Comparison of ENCODE assay signal across 1 cellular context in genomic region chr16:3599922-3600321, GRCh38.
TF ChIP-seq lines count a peak whose summit lies in the region.

No MANE protein-coding gene starts in this region.

TF ChIP-seq in H1, 55 proteins besides CTCF, POLR2A, EP300 and RAD21:
- TF ChIP-seq, protein P1, sequence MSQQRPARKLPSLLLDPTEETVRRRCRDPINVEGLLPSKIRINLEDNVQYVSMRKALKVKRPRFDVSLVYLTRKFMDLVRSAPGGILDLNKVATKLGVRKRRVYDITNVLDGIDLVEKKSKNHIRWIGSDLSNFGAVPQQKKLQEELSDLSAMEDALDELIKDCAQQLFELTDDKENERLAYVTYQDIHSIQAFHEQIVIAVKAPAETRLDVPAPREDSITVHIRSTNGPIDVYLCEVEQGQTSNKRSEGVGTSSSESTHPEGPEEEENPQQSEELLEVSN (IDR thresholded peaks at IDR 0.05), result no peak
- TF ChIP-seq TEAD4 (IDR thresholded peaks at IDR 0.05; ENCODE audit: low read depth, low read length), result peak; percentile 52; the same call in 1 of the 2 replicates
